ENCODE assay signal across 8 cellular contexts in genomic region chr11:110000045-110000502, GRCh38.
DNase-seq lines count a peak whose midpoint lies in the region; ATAC-seq and TF ChIP-seq lines count a peak whose summit lies in the region.

No MANE protein-coding gene starts in this region.

- H3K27ac Mint-ChIP-seq in type B pancreatic cell (no peak overlapping the region), H9 (no peak overlapping the region)

- H3K4me3 Mint-ChIP-seq in type B pancreatic cell (no peak overlapping the region), H9 (no peak overlapping the region)

- H3K9ac ChIP-seq in H9 (ENCODE audit: extremely low read depth, insufficient read length, low read length), result no peak overlapping the region

- H2BK120ac ChIP-seq in H9 (ENCODE audit: low read depth, low read length, poor library complexity, severe bottlenecking), result no peak overlapping the region

- H3K18ac ChIP-seq in H9 (ENCODE audit: insufficient read length, low read depth, low read length), result no peak overlapping the region

- no peak overlapping the region for H2BK15ac ChIP-seq in H9 (ENCODE audit: low read depth, low read length)

- no peak overlapping the region for H2AK5ac ChIP-seq in H9 (ENCODE audit: insufficient read length, low read length)

- H4K5ac ChIP-seq in H9 (ENCODE audit: insufficient read length, low read depth, low read length), result no peak overlapping the region

- no peak overlapping the region for H2AFZ ChIP-seq in H9 (ENCODE audit: low read length)

- peak; percentile 97 for ATAC-seq in GM18907 (IDR thresholded peaks at IDR 0.05; ENCODE audit: unreplicated experiment)
- ATAC-seq in HG03045 (IDR thresholded peaks at IDR 0.05; ENCODE audit: unreplicated experiment), result peak; percentile 98

- H3K9me3 Mint-ChIP-seq in type B pancreatic cell (no peaks in the 10 kb centered on the region), H9 (no peaks in the 10 kb centered on the region; a peak in 1 of 5 replicates)

- no peak overlapping the region for H3K27ac ChIP-seq in H9 (ENCODE audit: insufficient read length, low read depth, low read length)

- no peak overlapping the region for H3K14ac ChIP-seq in H9 (ENCODE audit: insufficient read depth, low read length)

- no peaks in the 10 kb centered on the region for H4K20me1 ChIP-seq in H9 (ENCODE audit: control insufficient read depth, insufficient read depth, insufficient read length)

- H3K56ac ChIP-seq in H9 (ENCODE audit: insufficient read length, low read depth, low read length), result no peak overlapping the region

- H3K9me3 ChIP-seq in H9 (ENCODE audit: control insufficient read depth, low read depth, low read length), result no peaks in the 10 kb centered on the region

- no peak overlapping the region for H3K4ac ChIP-seq in H9 (ENCODE audit: low read depth, low read length)

- TF ChIP-seq CTCF in type B pancreatic cell (conservative IDR thresholded peaks at IDR 0.05) (no peak), H9 (conservative IDR thresholded peaks at IDR 0.05) (no peak)

- WGBS in H9 (ENCODE audit: extremely low coverage, insufficient read length, low lambda C conversion rate), result no CpG with 5 or more reads among the region's 6 CpGs

- H2BK20ac ChIP-seq in H9 (ENCODE audit: low read depth, low read length, poor library complexity, severe bottlenecking), result no peak overlapping the region

- H3K4me1 ChIP-seq in H9 (ENCODE audit: insufficient read depth, low read length), result no peaks in the 10 kb centered on the region

- H3K36me3 Mint-ChIP-seq in type B pancreatic cell (no peaks in the 10 kb centered on the region), H9 (ENCODE audit: insufficient read depth in 1 of 3, low read depth in 3 of 3) (no peaks in the 10 kb centered on the region)

- no peak overlapping the region for H3K4me2 ChIP-seq in H9 (ENCODE audit: insufficient read depth, insufficient read length, low read length)

- no peaks in the 10 kb centered on the region for H3K23me2 ChIP-seq in H9 (ENCODE audit: insufficient read length, low read depth, low read length, poor library complexity, severe bottlenecking)

- no peaks in the 10 kb centered on the region for H3K79me1 ChIP-seq in H9 (ENCODE audit: insufficient read depth, low read depth, low read length, poor library complexity, severe bottlenecking)

- H3K4me1 Mint-ChIP-seq in type B pancreatic cell (ENCODE audit: unreplicated experiment) (no peaks in the 10 kb centered on the region), H9 (no peaks in the 10 kb centered on the region)

- in situ Hi-C loops in ACHN (cut with HindIII; ENCODE audit: low pct_ligation_motif_present, low pct_unique_long_range_greater_than_20kb, low sequenced_read_pairs), result no loop called here

- H2BK12ac ChIP-seq in H9 (ENCODE audit: insufficient read length, low read depth, low read length), result no peak overlapping the region

- peak; percentile 78 for DNase-seq in ACHN
- peak; percentile 78 for DNase-seq in SIG-M5 (lab: John Stamatoyannopoulos, UW)
- DNase-seq in inferior parietal cortex (ENCODE audit: extremely low spot score), result peak; percentile 51
- no peak for DNase-seq in OCI-M2 (lab: John Stamatoyannopoulos, UW; ENCODE audit: unreplicated experiment)
- no peak for DNase-seq in type B pancreatic cell (ENCODE audit: extremely low spot score, unreplicated experiment)
- DNase-seq in H9, result no peak

- no peaks in the 10 kb centered on the region for H3K27me3 ChIP-seq in H9 (ENCODE audit: insufficient read depth, low read length)

- H3K79me2 ChIP-seq in H9 (ENCODE audit: insufficient read depth, low read length), result no peaks in the 10 kb centered on the region

- no peak overlapping the region for H4K8ac ChIP-seq in H9 (replicated peaks; ENCODE audit: insufficient read length, low read depth, low read length)

- H3K27me3 Mint-ChIP-seq in type B pancreatic cell (no peaks in the 10 kb centered on the region), H9 (ENCODE audit: low read depth) (no peaks in the 10 kb centered on the region; the same call in 1 of the 2 replicates)

- H2BK5ac ChIP-seq in H9 (ENCODE audit: insufficient read length, low read length), result no peak overlapping the region

- no peak overlapping the region for H4K91ac ChIP-seq in H9 (ENCODE audit: insufficient read length, low read depth, low read length)

- no peak overlapping the region for H3T11ph ChIP-seq in H9 (ENCODE audit: low read length)

- H3K23ac ChIP-seq in H9 (ENCODE audit: insufficient read length, low read depth, low read length), result no peak overlapping the region

Comparison
In these comparisons a context has a peak if more than half of its experiments do, and no peak if none do; other contexts are left out.
1. DNase-seq: peak in ACHN (single experiment), SIG-M5 (single experiment) and inferior parietal cortex (single experiment); none in OCI-M2 (single experiment), type B pancreatic cell (single experiment) and H9 (single experiment).